Comparison of ENCODE assay signal across 15 cellular contexts in genomic region chr9:88739373-88739772, GRCh38.
DNase-seq lines count a peak whose midpoint lies in the region; ATAC-seq and TF ChIP-seq lines count a peak whose summit lies in the region.
"Had no signal": no experiment of that assay in that cellular context is flagged by ENCODE, and none has a peak within 500 bp of the region (broad histone marks: within the 10 kb centered on the region; RNA-seq: fewer than 3 reads in every experiment).

No MANE protein-coding gene starts in this region.

- H3K9me3 Mint-ChIP-seq in nephron (no peaks in the 10 kb centered on the region), T-cell (no peaks in the 10 kb centered on the region)
- H3K9me3 Mint-ChIP-seq in natural killer cell treated with Interleukin-12 subunit alpha and Interleukin-12 subunit beta and Interleukin-15 and Interleukin-18, amount 100 ng/mL, for 72 hours = no peaks in the 10 kb centered on the region
- H3K9me3 Mint-ChIP-seq in activated T-helper 1 cell treated with anti-CD3 and anti-CD28 coated beads, Interleukin-12 subunit alpha, Interleukin-12 subunit beta, Interleukin-2, Interleukin-4 antibody, amounts not matched to agents 30 ng/mL and 10 ng/mL and 1 ng/mL, durations not matched to agents 14 hours and 24 hours and 36 hours = no peaks in the 10 kb centered on the region
- H3K9me3 Mint-ChIP-seq: CD4-positive, CD25-positive, alpha-beta regulatory T cell had no signal

- TF ChIP-seq POLR2A in esophagus muscularis mucosa (IDR thresholded peaks at IDR 0.05; ENCODE audit: low read depth) = no peak

- H3K36me3 Mint-ChIP-seq in nephron (ENCODE audit: low read depth) (no peaks in the 10 kb centered on the region), T-cell (no peaks in the 10 kb centered on the region)
- H3K36me3 Mint-ChIP-seq in natural killer cell treated with Interleukin-12 subunit alpha and Interleukin-12 subunit beta and Interleukin-15 and Interleukin-18, amount 100 ng/mL, for 72 hours = no peaks in the 10 kb centered on the region
- H3K36me3 Mint-ChIP-seq in activated T-helper 1 cell treated with anti-CD3 and anti-CD28 coated beads, Interleukin-12 subunit alpha, Interleukin-12 subunit beta, Interleukin-2, Interleukin-4 antibody, amounts not matched to agents 30 ng/mL and 10 ng/mL and 1 ng/mL, durations not matched to agents 14 hours and 24 hours and 36 hours (ENCODE audit: low read depth) = no peaks in the 10 kb centered on the region
- H3K36me3 Mint-ChIP-seq: CD4-positive, CD25-positive, alpha-beta regulatory T cell had no signal

- H3K79me2 ChIP-seq in ACC112 (ENCODE audit: control insufficient read depth, insufficient read depth, low read length, unreplicated experiment) = no peaks in the 10 kb centered on the region

- WGBS in esophagus muscularis mucosa = 71% methylated on average over 2 of the region's 2 CpGs

- intact Hi-C loops in esophagus muscularis mucosa (cut with DNase I) = loop anchor here (10.0 kb wide), 1 partner anchor 145 kb away; no protein-coding TSS in a partner anchor
- intact Hi-C loops in activated T-helper 1 cell treated with anti-CD3 and anti-CD28 coated beads, Interleukin-12 subunit alpha, Interleukin-12 subunit beta, Interleukin-2, Interleukin-4 antibody, amounts not matched to agents 30 ng/mL and 10 ng/mL and 1 ng/mL, durations not matched to agents 14 hours and 24 hours and 36 hours (cut with micrococcal nuclease) = no loop called here

- H3K4me1 ChIP-seq in ACC112 (ENCODE audit: control insufficient read depth, insufficient read depth, low read length, unreplicated experiment) (peaks cover 33% of the 10 kb centered on the region), esophagus muscularis mucosa (peaks cover 10 to 26% (median 21%) of the 10 kb centered on the region in 4 donors)
- H3K4me1 ChIP-seq: BLaER1 treated with 17β-estradiol and CSF1 and Interleukin-3, amounts not matched to agents 10 nM and 100 nM had no signal

- H3K36me3 ChIP-seq in ACC112 (ENCODE audit: insufficient read depth, low read length) (no peaks in the 10 kb centered on the region), esophagus muscularis mucosa (no peaks in the 10 kb centered on the region)
- H3K36me3 ChIP-seq: BLaER1 treated with 17β-estradiol and CSF1 and Interleukin-3, amounts not matched to agents 10 nM and 100 nM had no signal

- no peak overlapping the region for H3K4me3 ChIP-seq in ACC112 (ENCODE audit: low read depth, low read length)
- no peak overlapping the region for H3K4me3 ChIP-seq in esophagus muscularis mucosa
- H3K4me3 ChIP-seq: BLaER1 treated with 17β-estradiol and CSF1 and Interleukin-3, amounts not matched to agents 10 nM and 100 nM had no signal

- peaks cover 56% of the 10 kb centered on the region for H3K4me1 Mint-ChIP-seq in nephron
- no peaks in the 10 kb centered on the region for H3K4me1 Mint-ChIP-seq in natural killer cell treated with Interleukin-12 subunit alpha and Interleukin-12 subunit beta and Interleukin-15 and Interleukin-18, amount 100 ng/mL, for 72 hours (ENCODE audit: low read depth in 2 of 2)
- H3K4me1 Mint-ChIP-seq in activated T-helper 1 cell treated with anti-CD3 and anti-CD28 coated beads, Interleukin-12 subunit alpha, Interleukin-12 subunit beta, Interleukin-2, Interleukin-4 antibody, amounts not matched to agents 30 ng/mL and 10 ng/mL and 1 ng/mL, durations not matched to agents 14 hours and 24 hours and 36 hours (ENCODE audit: low read depth) = no peaks in the 10 kb centered on the region
- H3K4me1 Mint-ChIP-seq in T-cell = no peaks in the 10 kb centered on the region
- H3K4me1 Mint-ChIP-seq: CD4-positive, CD25-positive, alpha-beta regulatory T cell had no signal

- CTCF ChIA-PET in T-cell (lab: Charles Lee) = no interaction called here

- H3K9me3 ChIP-seq in esophagus muscularis mucosa = no peaks in the 10 kb centered on the region
- H3K9me3 ChIP-seq: BLaER1 treated with 17β-estradiol and CSF1 and Interleukin-3, amounts not matched to agents 10 nM and 100 nM had no signal

- H3K27me3 Mint-ChIP-seq in nephron (ENCODE audit: low read depth) (peaks cover 3% of the 10 kb centered on the region), T-cell (peaks cover 21 to 24% of the 10 kb centered on the region in 2 donors)
- peaks cover 18 to 39% of the 10 kb centered on the region in 2 donors for H3K27me3 Mint-ChIP-seq in natural killer cell treated with Interleukin-12 subunit alpha and Interleukin-12 subunit beta and Interleukin-15 and Interleukin-18, amount 100 ng/mL, for 72 hours
- H3K27me3 Mint-ChIP-seq in activated T-helper 1 cell treated with anti-CD3 and anti-CD28 coated beads, Interleukin-12 subunit alpha, Interleukin-12 subunit beta, Interleukin-2, Interleukin-4 antibody, amounts not matched to agents 30 ng/mL and 10 ng/mL and 1 ng/mL, durations not matched to agents 14 hours and 24 hours and 36 hours (ENCODE audit: insufficient read depth) = peaks cover 5% of the 10 kb centered on the region

- POLR2A ChIA-PET in T-cell (lab: Charles Lee) = no interaction called here

- TF ChIP-seq EP300 in esophagus muscularis mucosa (IDR thresholded peaks at IDR 0.05) = no peak

- no peak for TF ChIP-seq CTCF in esophagus muscularis mucosa (IDR thresholded peaks at IDR 0.05)
- TF ChIP-seq CTCF in nephron (IDR thresholded peaks at IDR 0.05; ENCODE audit: unreplicated experiment in 3 of 3) = no peak

- no peak for ATAC-seq in natural killer cell treated with Interleukin-12 subunit alpha and Interleukin-12 subunit beta and Interleukin-15 and Interleukin-18, amount 100 ng/mL, for 72 hours
- ATAC-seq in T-cell (replicated peaks in 1 of 4) = no peak
- ATAC-seq: HCT116 had no signal

- DNase-seq in SK-N-DZ (ENCODE audit: low spot score) (peak; percentile 35), esophagus muscularis mucosa (ENCODE audit: extremely low spot score) (peak; percentile 60), T-cell (no peak)
- no peak for DNase-seq in natural killer cell treated with Interleukin-12 subunit alpha and Interleukin-12 subunit beta and Interleukin-15 and Interleukin-18, amount 100 ng/mL, for 72 hours (ENCODE audit: low spot score)
- no peak for DNase-seq in activated T-helper 1 cell treated with anti-CD3 and anti-CD28 coated beads, Interleukin-12 subunit alpha, Interleukin-12 subunit beta, Interleukin-2, Interleukin-4 antibody, amounts not matched to agents 30 ng/mL and 10 ng/mL and 1 ng/mL, durations not matched to agents 14 hours and 24 hours and 36 hours (ENCODE audit: low spot score)
- DNase-seq in stimulated activated CD4-positive, alpha-beta T cell treated with anti-CD3 and anti-CD28 coated beads, Interleukin-1b, Interleukin-23, amount 100 ng/mL, for 48 hours = no peak
- DNase-seq: AML-193; Calu3; CD4-positive, CD25-positive, alpha-beta regulatory T cell; DMS 273 treated with DMSO at 0.1 percent for 48 hours had no signal

- H3K4me3 Mint-ChIP-seq in nephron (no peak overlapping the region), T-cell (no peak overlapping the region)
- H3K4me3 Mint-ChIP-seq in natural killer cell treated with Interleukin-12 subunit alpha and Interleukin-12 subunit beta and Interleukin-15 and Interleukin-18, amount 100 ng/mL, for 72 hours = no peak overlapping the region
- H3K4me3 Mint-ChIP-seq in activated T-helper 1 cell treated with anti-CD3 and anti-CD28 coated beads, Interleukin-12 subunit alpha, Interleukin-12 subunit beta, Interleukin-2, Interleukin-4 antibody, amounts not matched to agents 30 ng/mL and 10 ng/mL and 1 ng/mL, durations not matched to agents 14 hours and 24 hours and 36 hours = no peak overlapping the region
- H3K4me3 Mint-ChIP-seq: CD4-positive, CD25-positive, alpha-beta regulatory T cell had no signal

- no peak overlapping the region for H2AFZ ChIP-seq in ACC112 (ENCODE audit: low read length, unreplicated experiment)

- H3K27ac ChIP-seq in ACC112 (ENCODE audit: low read depth, low read length) = peak overlapping the region; percentile 19; the same call in 1 of the 2 replicates
- no peak overlapping the region for H3K27ac ChIP-seq in esophagus muscularis mucosa (replicated peaks in 1 of 4)
- H3K27ac ChIP-seq: 22Rv1; BLaER1 treated with 17β-estradiol and CSF1 and Interleukin-3, amounts not matched to agents 10 nM and 100 nM had no signal

- H3K27ac Mint-ChIP-seq in nephron (peak overlapping the region; percentile 4 to 83 (median 29)), T-cell (no peak overlapping the region)
- H3K27ac Mint-ChIP-seq in natural killer cell treated with Interleukin-12 subunit alpha and Interleukin-12 subunit beta and Interleukin-15 and Interleukin-18, amount 100 ng/mL, for 72 hours = no peak overlapping the region
- H3K27ac Mint-ChIP-seq in activated T-helper 1 cell treated with anti-CD3 and anti-CD28 coated beads, Interleukin-12 subunit alpha, Interleukin-12 subunit beta, Interleukin-2, Interleukin-4 antibody, amounts not matched to agents 30 ng/mL and 10 ng/mL and 1 ng/mL, durations not matched to agents 14 hours and 24 hours and 36 hours = no peak overlapping the region

- no peaks in the 10 kb centered on the region for H3K27me3 ChIP-seq in ACC112 (ENCODE audit: insufficient read depth, low read length)
- no peaks in the 10 kb centered on the region for H3K27me3 ChIP-seq in esophagus muscularis mucosa
- H3K27me3 ChIP-seq: BLaER1 treated with 17β-estradiol and CSF1 and Interleukin-3, amounts not matched to agents 10 nM and 100 nM had no signal

Comparison
In these comparisons a context has a peak if more than half of its experiments do, and no peak if none do; other contexts are left out.
1. DNase-seq: peak in SK-N-DZ (single experiment) and esophagus muscularis mucosa (single experiment); none in natural killer cell treated with Interleukin-12 subunit alpha and Interleukin-12 subunit beta and Interleukin-15 and Interleukin-18, amount 100 ng/mL, for 72 hours (single experiment), activated T-helper 1 cell treated with anti-CD3 and anti-CD28 coated beads, Interleukin-12 subunit alpha, Interleukin-12 subunit beta, Interleukin-2, Interleukin-4 antibody, amounts not matched to agents 30 ng/mL and 10 ng/mL and 1 ng/mL, durations not matched to agents 14 hours and 24 hours and 36 hours (single experiment), T-cell (0 of 34) and stimulated activated CD4-positive, alpha-beta T cell treated with anti-CD3 and anti-CD28 coated beads, Interleukin-1b, Interleukin-23, amount 100 ng/mL, for 48 hours (single experiment).
2. H3K27ac Mint-ChIP-seq: peak in nephron (3 of 3); none in natural killer cell treated with Interleukin-12 subunit alpha and Interleukin-12 subunit beta and Interleukin-15 and Interleukin-18, amount 100 ng/mL, for 72 hours (0 of 2), activated T-helper 1 cell treated with anti-CD3 and anti-CD28 coated beads, Interleukin-12 subunit alpha, Interleukin-12 subunit beta, Interleukin-2, Interleukin-4 antibody, amounts not matched to agents 30 ng/mL and 10 ng/mL and 1 ng/mL, durations not matched to agents 14 hours and 24 hours and 36 hours (single experiment) and T-cell (0 of 2).